In genomic region chr1:67211589-67212563, GRCh38 we compare ENCODE assay signal across 8 cellular contexts. TPM values are rescaled to one million over a fixed set of nuclear protein-coding genes. Genes with fewer than 3 reads are reported as not detected.
DNase-seq lines count a peak whose midpoint lies in the region; ATAC-seq and TF ChIP-seq lines count a peak whose summit lies in the region.

No MANE protein-coding gene starts in this region.

- H2BK5ac ChIP-seq in mesendoderm (ENCODE audit: low read length): no peak overlapping the region

- H3K79me1 ChIP-seq in mesendoderm (ENCODE audit: low read length): no peaks in the 10 kb centered on the region

- H3K4me3 ChIP-seq in brain microvascular endothelial cell (ENCODE audit: low read depth, low read length): no peak overlapping the region
- H3K4me3 ChIP-seq in mesendoderm (ENCODE audit: low read length): no peak overlapping the region

- peak; percentile 68 for TF ChIP-seq CTCF in brain microvascular endothelial cell (IDR thresholded peaks at IDR 0.05; ENCODE audit: low read depth, low read length, missing control alignments)

- no peak overlapping the region for H2AK5ac ChIP-seq in mesendoderm (ENCODE audit: low read length)

- peak; percentile 3 for DNase-seq in NCI-H2171 treated with DMSO at 0.1 percent for 48 hours (lab: John Stamatoyannopoulos, UW)
- no peak for DNase-seq in NCI-H2171 (lab: John Stamatoyannopoulos, UW)
- DNase-seq in SW480 (ENCODE audit: low spot score): peak; percentile 13
- peak; percentile 53 for DNase-seq in brain microvascular endothelial cell
- DNase-seq in mesendoderm: peak; percentile 23
- DNase-seq in NCI-H128 (lab: John Stamatoyannopoulos, UW; ENCODE audit: unreplicated experiment): no peak
- DNase-seq in GOT3 (lab: John Stamatoyannopoulos, UW): no peak

- no peak overlapping the region for H2BK15ac ChIP-seq in mesendoderm (replicated peaks; ENCODE audit: low read depth)

- H3K36me3 ChIP-seq in brain microvascular endothelial cell (replicated peaks) (no peaks in the 10 kb centered on the region), mesendoderm (ENCODE audit: control insufficient read depth, insufficient read depth, low read length) (no peaks in the 10 kb centered on the region)

- no peak overlapping the region for H4K8ac ChIP-seq in mesendoderm (ENCODE audit: low read depth, low read length)

- H3K4me1 ChIP-seq in mesendoderm (ENCODE audit: control insufficient read depth, low read depth, low read length): no peaks in the 10 kb centered on the region

- no peak overlapping the region for H3K9ac ChIP-seq in mesendoderm (ENCODE audit: low read length)

- in situ Hi-C loops in brain microvascular endothelial cell (cut with HindIII; ENCODE audit: low pct_ligation_motif_present, low sequenced_read_pairs): no loop called here

- H2BK120ac ChIP-seq in mesendoderm (ENCODE audit: low read depth, low read length): no peak overlapping the region

- H3K79me2 ChIP-seq in mesendoderm (ENCODE audit: control insufficient read depth, insufficient read depth, low read length): no peaks in the 10 kb centered on the region

- H3K23ac ChIP-seq in mesendoderm (ENCODE audit: low read length): no peak overlapping the region

- H3K27ac ChIP-seq in brain microvascular endothelial cell (no peak overlapping the region), mesendoderm (ENCODE audit: low read depth, low read length) (no peak overlapping the region)

- ATAC-seq in HG03439 (IDR thresholded peaks at IDR 0.05; ENCODE audit: unreplicated experiment): peak; percentile 38

- H3K4ac ChIP-seq in mesendoderm (ENCODE audit: low read depth, low read length): no peak overlapping the region

- H3K18ac ChIP-seq in mesendoderm (ENCODE audit: low read length): no peak overlapping the region

- H3K27me3 ChIP-seq in brain microvascular endothelial cell (replicated peaks): no peaks in the 10 kb centered on the region
- no peaks in the 10 kb centered on the region for H3K27me3 ChIP-seq in mesendoderm (ENCODE audit: insufficient read depth, low read length, poor library complexity)

- 100% methylated on average over 1 of the region's 4 CpGs for WGBS in mesendoderm (ENCODE audit: extremely low coverage, insufficient coverage, low lambda C conversion rate)

- H4K5ac ChIP-seq in mesendoderm (ENCODE audit: low read length): no peak overlapping the region

- no peak overlapping the region for H3K4me2 ChIP-seq in mesendoderm (ENCODE audit: low read length)

- H3K56ac ChIP-seq in mesendoderm (ENCODE audit: low read length): no peak overlapping the region

RNA-seq across cellular contexts. Expression of gene IL23R, which starts 45.6 kb away (rescaled TPM):
- 0.03 TPM for polyA plus RNA-seq in mesendoderm (2013, experiment 1 of 2)
- polyA plus RNA-seq in mesendoderm (2013, experiment 2 of 2): 0.01 TPM

Comparison
In these comparisons a context has a peak if more than half of its experiments do, and no peak if none do; other contexts are left out.
1. DNase-seq: peak in NCI-H2171 treated with DMSO at 0.1 percent for 48 hours (single experiment), SW480 (single experiment), brain microvascular endothelial cell (single experiment) and mesendoderm (single experiment); none in NCI-H2171 (single experiment), NCI-H128 (single experiment) and GOT3 (single experiment).